Comparison of ENCODE assay signal across 9 cellular contexts in the genomic region with DNA sequence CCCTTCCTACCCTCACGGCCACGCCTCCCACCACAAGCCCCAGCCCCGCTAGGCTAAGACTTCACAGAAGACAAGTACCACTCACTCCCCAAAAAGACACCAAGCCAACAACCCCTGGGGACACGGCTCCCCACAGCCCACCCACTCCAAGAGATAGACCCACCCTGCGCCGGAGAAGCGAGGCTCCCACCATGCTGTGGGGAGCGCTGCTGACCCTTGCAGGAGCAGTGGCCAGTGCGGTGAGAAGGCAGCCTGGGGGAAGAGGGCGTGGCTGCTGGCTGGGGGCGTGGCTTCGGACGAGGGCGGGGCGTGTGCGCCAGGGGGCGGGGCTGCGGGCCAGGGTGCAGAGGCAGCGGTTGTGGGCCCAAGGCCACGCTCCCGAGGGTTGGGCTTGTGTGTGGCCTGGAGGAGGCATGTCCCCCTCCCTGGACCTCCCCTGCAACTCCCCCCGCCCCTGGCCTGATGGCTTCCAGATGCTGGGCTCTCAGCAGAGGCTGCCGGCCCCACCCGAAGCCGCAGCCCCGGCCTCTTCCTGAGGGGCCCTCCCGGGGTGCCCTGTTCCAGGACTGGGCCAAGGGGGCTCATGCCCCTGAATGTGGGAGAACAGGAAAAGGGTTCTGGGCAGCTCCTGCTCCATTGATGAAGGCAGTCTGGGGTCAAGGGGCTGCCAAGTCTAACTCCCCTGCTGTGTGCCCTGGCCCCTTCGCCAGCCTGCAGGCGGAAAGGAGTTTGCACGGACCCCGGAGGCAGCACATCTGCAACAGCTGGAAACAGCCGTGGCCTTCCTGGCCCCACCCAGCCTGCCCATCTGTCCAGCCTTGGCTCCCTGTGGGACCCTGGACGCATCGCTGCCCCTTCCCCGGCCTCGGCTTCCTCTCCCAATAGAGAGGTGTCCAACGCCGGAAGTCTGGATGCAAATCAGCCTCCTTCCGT. TPM values are rescaled to one million over a fixed set of nuclear protein-coding genes. Genes with fewer than 3 reads are reported as not detected.
DNase-seq lines count a peak whose midpoint lies in the region; ATAC-seq and TF ChIP-seq lines count a peak whose summit lies in the region.
"Had no signal": no experiment of that assay in that cellular context is flagged by ENCODE, and none has a peak within 500 bp of the region (broad histone marks: within the 10 kb centered on the region; RNA-seq: fewer than 3 reads in every experiment).

No MANE protein-coding gene starts in this region.

- ATAC-seq in GM18858 (IDR thresholded peaks at IDR 0.05; ENCODE audit: unreplicated experiment): no peak
- no peak for ATAC-seq in HG02852 (IDR thresholded peaks at IDR 0.05; ENCODE audit: unreplicated experiment)
- ATAC-seq: effector memory CD8-positive, alpha-beta T cell had no signal

- peaks cover 4% of the 10 kb centered on the region; the same call in 1 of the 2 replicates for H3K9me3 ChIP-seq in AG04450 (ENCODE audit: control insufficient read depth, insufficient read depth, low read length)

- in situ Hi-C loops in ACHN (cut with HindIII; ENCODE audit: low pct_ligation_motif_present, low pct_unique_long_range_greater_than_20kb, low sequenced_read_pairs): no loop called here

- H3K27ac Mint-ChIP-seq in chondrocyte (ENCODE audit: unreplicated experiment): no peak overlapping the region
- H3K27ac Mint-ChIP-seq in mesothelial cell of epicardium: peak overlapping the region; percentile 81
- H3K27ac Mint-ChIP-seq: effector memory CD8-positive, alpha-beta T cell had no signal

- no peaks in the 10 kb centered on the region for H3K27me3 Mint-ChIP-seq in chondrocyte (ENCODE audit: low read depth)
- H3K27me3 Mint-ChIP-seq in mesothelial cell of epicardium (ENCODE audit: low read depth): no peaks in the 10 kb centered on the region
- H3K27me3 Mint-ChIP-seq: effector memory CD8-positive, alpha-beta T cell had no signal

- TF ChIP-seq CTCF in AG04450 (IDR thresholded peaks at IDR 0.05; ENCODE audit: low read depth, low read length) (no peak), chondrocyte (IDR thresholded peaks at IDR 0.05) (peak; percentile 35), mesothelial cell of epicardium (IDR thresholded peaks at IDR 0.05; ENCODE audit: unreplicated experiment) (no peak)

- H3K4me1 Mint-ChIP-seq in chondrocyte (ENCODE audit: low read depth) (peaks cover 19% of the 10 kb centered on the region), mesothelial cell of epicardium (peaks cover 12% of the 10 kb centered on the region)

- CTCF ChIA-PET in AG04450 (lab: Charles Lee): interaction anchor here (1.5 kb wide), 1 partner anchor 63 kb away, joined by 5 read pairs; no protein-coding TSS in a partner anchor

- DNase-seq in AG04450 (ENCODE audit: low read depth, low spot score) (peak; percentile 84), HT-29 (ENCODE audit: low spot score) (peak; percentile 22), chondrocyte (ENCODE audit: low spot score) (no peak), mesothelial cell of epicardium (ENCODE audit: low spot score in 2 of 2, unreplicated experiment in 2 of 2) (peak; percentile 66 to 71), KG1 (lab: John Stamatoyannopoulos, UW) (no peak), ACHN (no peak)
- DNase-seq: effector memory CD8-positive, alpha-beta T cell had no signal

- H3K27me3 ChIP-seq in AG04450 (ENCODE audit: control insufficient read depth, insufficient read depth, low read length): no peaks in the 10 kb centered on the region

- no peak overlapping the region for H3K4me3 Mint-ChIP-seq in chondrocyte (ENCODE audit: unreplicated experiment)
- H3K4me3 Mint-ChIP-seq in mesothelial cell of epicardium: peak overlapping the region; percentile 28
- H3K4me3 Mint-ChIP-seq: effector memory CD8-positive, alpha-beta T cell had no signal

- H3K4me3 ChIP-seq in AG04450 (ENCODE audit: low read depth, low read length): peak overlapping the region; percentile 20; the same call in 1 of the 2 replicates

- H3K36me3 Mint-ChIP-seq in chondrocyte (ENCODE audit: low read depth) (peaks cover 1% of the 10 kb centered on the region), mesothelial cell of epicardium (peaks cover 17% of the 10 kb centered on the region)

- POLR2A ChIA-PET in AG04450 (lab: Yijun Ruan, JAX): interaction anchor here (0.6 kb wide), 1 partner anchor 10 kb away, joined by 3 read pairs; no protein-coding TSS in a partner anchor

- H3K27ac ChIP-seq in AG04450 (ENCODE audit: low read depth, low read length): peak overlapping the region; percentile 61

- H3K9me3 Mint-ChIP-seq in chondrocyte (ENCODE audit: low read depth) (no peaks in the 10 kb centered on the region), mesothelial cell of epicardium (no peaks in the 10 kb centered on the region)
- H3K9me3 Mint-ChIP-seq: effector memory CD8-positive, alpha-beta T cell had no signal

RNA-seq across cellular contexts. Expression of gene TFAP4, which starts 9.1 kb away (rescaled TPM):
- polyA plus RNA-seq in AG04450 (2011; rRNA removed): 2.9 and 3.9 TPM in 2 replicates
- polyA minus RNA-seq in AG04450 (2011; rRNA and poly(A)+ RNA removed): 17.8 and 32.9 TPM in 2 replicates
- 40.7 and 51.7 TPM in 2 replicates for total RNA-seq in HT-29 (2014; rRNA removed; shearing (Covaris generic))
- total RNA-seq in chondrocyte: 2.5 to 4.0 TPM (median 2.5 TPM) in 3 replicates
- total RNA-seq in mesothelial cell of epicardium: 28.8 to 33.7 TPM (median 29.5 TPM) in 3 replicates

RNA-seq across cellular contexts. Expression of gene SRL, which starts 21.9 kb away (rescaled TPM):
- 0.05 TPM in 2 replicates for polyA plus RNA-seq in AG04450 (2011; rRNA removed)
- 0.09 and 0.14 TPM in 2 replicates for polyA minus RNA-seq in AG04450 (2011; rRNA and poly(A)+ RNA removed)
- 0.03 TPM in 1 of 2 replicates, not detected in the other for total RNA-seq in HT-29 (2014; rRNA removed; shearing (Covaris generic))
- total RNA-seq in chondrocyte (not detected in 3 replicates), mesothelial cell of epicardium (1.7 to 1.8 TPM (median 1.8 TPM) in 3 replicates)

RNA-seq across cellular contexts. Expression of gene GLIS2, which starts 52.1 kb away (rescaled TPM):
- 2.2 and 2.9 TPM in 2 replicates for polyA plus RNA-seq in AG04450 (2011; rRNA removed)
- polyA minus RNA-seq in AG04450 (2011; rRNA and poly(A)+ RNA removed): 3.1 and 3.4 TPM in 2 replicates
- total RNA-seq in HT-29 (2014; rRNA removed; shearing (Covaris generic)): 6.7 and 7.4 TPM in 2 replicates
- 58.7 to 62.8 TPM (median 61.2 TPM) in 3 replicates for total RNA-seq in chondrocyte
- total RNA-seq in mesothelial cell of epicardium: 78.2 to 80.3 TPM (median 79.6 TPM) in 3 replicates

Comparison
In these comparisons a context has a peak if more than half of its experiments do, and no peak if none do; other contexts are left out.
1. DNase-seq: peak in AG04450 (single experiment), HT-29 (single experiment) and mesothelial cell of epicardium (2 of 2); none in chondrocyte (single experiment), KG1 (single experiment) and ACHN (single experiment).